20 cellular contexts compared by ENCODE assay signal in genomic region chr1:48679107-48679506, GRCh38.
"Had no signal": no experiment of that assay in that cellular context is flagged by ENCODE, and none has a peak within 500 bp of the region (broad histone marks: within the 10 kb centered on the region; RNA-seq: fewer than 3 reads in every experiment).

No MANE protein-coding gene starts in this region.

- FAIRE-seq: colon, keratinocyte, pancreas had no signal

- H3K27ac ChIP-seq: esophagus squamous epithelium, foreskin keratinocyte, prostate gland, upper lobe of left lung, vagina had no signal

- ATAC-seq: foreskin keratinocyte, left cardiac atrium, left ventricle myocardium superior, sciatic nerve had no signal

- DNase-seq: dermis blood vessel endothelial cell; esophagus squamous epithelium; foreskin keratinocyte; immature natural killer cell; left cardiac atrium; left ventricle myocardium superior; mesendoderm; naive B cell; occipital lobe; pancreas; retina; stimulated activated CD4-positive, alpha-beta T cell treated with anti-CD3 and anti-CD28 coated beads, Interleukin-2, amount 100 ng/mL, for 24 hours; stimulated activated CD4-positive, alpha-beta T cell treated with anti-CD3 and anti-CD28 coated beads, Interleukin-4, amount 100 ng/mL, for 4 hours; stimulated activated naive CD4-positive, alpha-beta T cell treated with Interleukin-2 at 50 U/mL for 16 hours had no signal

- H3K4me1 ChIP-seq: prostate gland had no signal

- H3K27me3 ChIP-seq: foreskin keratinocyte, pancreas, upper lobe of left lung, vagina had no signal

- H3K4me3 ChIP-seq: esophagus squamous epithelium, pancreas, prostate gland, upper lobe of left lung, vagina had no signal

- H3K9me3 ChIP-seq: esophagus squamous epithelium, pancreas, prostate gland, upper lobe of left lung, vagina had no signal

- H3K36me3 ChIP-seq: esophagus squamous epithelium, pancreas, prostate gland, upper lobe of left lung, vagina had no signal
